Comparison of ENCODE assay signal across 8 cellular contexts in the genomic region with DNA sequence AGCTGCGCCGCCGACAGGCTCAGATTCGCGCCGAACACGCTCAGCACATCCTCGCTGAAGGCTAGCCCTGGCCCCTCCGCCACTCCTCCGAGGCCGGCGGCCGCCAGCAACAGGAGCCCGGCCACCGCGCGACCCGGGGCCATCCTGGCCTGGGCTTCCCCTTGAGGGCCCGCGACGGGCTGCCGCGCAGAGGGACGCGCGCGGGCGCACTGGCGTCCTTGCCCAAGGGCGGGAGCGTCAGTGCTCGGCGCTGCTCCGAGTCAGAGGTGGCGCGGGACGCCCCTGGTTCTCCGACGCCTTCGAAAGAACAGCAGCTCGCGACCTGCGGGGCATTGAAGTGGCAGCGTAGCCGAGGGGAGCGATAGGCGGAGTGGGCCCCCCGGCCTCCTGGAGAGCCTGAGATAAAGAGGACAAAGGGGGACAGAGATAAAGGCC. TPM values are rescaled to one million over a fixed set of nuclear protein-coding genes. Genes with fewer than 3 reads are reported as not detected.
DNase-seq lines count a peak whose midpoint lies in the region; ATAC-seq and TF ChIP-seq lines count a peak whose summit lies in the region.

No MANE protein-coding gene starts in this region.

- no peak for TF ChIP-seq EP300 in neural cell (conservative IDR thresholded peaks at IDR 0.05; ENCODE audit: poor library complexity, severe bottlenecking)

- peak overlapping the region; percentile 34 for H2AFZ ChIP-seq in neural cell (ENCODE audit: low read depth, low read length)

- peak; percentile 45 for TF ChIP-seq RAD21 in neural cell (conservative IDR thresholded peaks at IDR 0.05)

- POLR2A ChIA-PET in AG04449 (lab: Yijun Ruan, JAX) = no interaction called here

- no peak for TF ChIP-seq CTCF in AG04449 (IDR thresholded peaks at IDR 0.05; ENCODE audit: insufficient read depth, low read length, missing control alignments)
- TF ChIP-seq CTCF in fibroblast of mammary gland (conservative IDR thresholded peaks at IDR 0.05; ENCODE audit: control insufficient read depth, insufficient read depth, low read depth, low read length) = no peak
- TF ChIP-seq CTCF in neural cell (IDR thresholded peaks at IDR 0.05; ENCODE audit: poor library complexity, severe bottlenecking) = no peak

- DNase-seq in AG04449 (ENCODE audit: low read depth, low spot score) (no peak), NOMO-1 treated with DMSO at 0.1 percent for 48 hours (lab: John Stamatoyannopoulos, UW; ENCODE audit: unreplicated experiment) (peak; percentile 62), fibroblast of mammary gland (ENCODE audit: low read depth) (peak; percentile 38)
- DNase-seq in activated T-cell treated with anti-CD3 and anti-CD28 coated beads, Interleukin-2, amount 50 U/mL, for 48 hours = peak; percentile 83 to 87

- H3K27ac ChIP-seq in neural cell (ENCODE audit: low read length) (no peak overlapping the region), stomach smooth muscle (ENCODE audit: low read length) (peak overlapping the region; percentile 18)

- no peaks in the 10 kb centered on the region for H3F3A ChIP-seq in neural cell (ENCODE audit: insufficient read depth, low read length, poor library complexity, severe bottlenecking)

- H3K27me3 ChIP-seq in neural cell (ENCODE audit: insufficient read depth, low read depth, low read length) (peaks cover 38% of the 10 kb centered on the region), stomach smooth muscle (ENCODE audit: control insufficient read depth in 1 of 2, insufficient read depth in 2 of 2, low read length in 2 of 2) (no peaks in the 10 kb centered on the region)

- no peaks in the 10 kb centered on the region for H3K9me2 ChIP-seq in neural cell (ENCODE audit: insufficient read depth, low read length)

- peak; percentile 54 for ATAC-seq in GM18520 (IDR thresholded peaks at IDR 0.05; ENCODE audit: unreplicated experiment)
- peak; percentile 48 for ATAC-seq in HG03039 (IDR thresholded peaks at IDR 0.05; ENCODE audit: unreplicated experiment)

- no peaks in the 10 kb centered on the region for H4K20me1 ChIP-seq in neural cell (ENCODE audit: insufficient read depth)

- H3K9me3 ChIP-seq in neural cell (ENCODE audit: low read length) = no peaks in the 10 kb centered on the region
- no peaks in the 10 kb centered on the region for H3K9me3 ChIP-seq in stomach smooth muscle (ENCODE audit: control insufficient read depth in 2 of 2, low read length in 2 of 2)

- H3K4me2 ChIP-seq in neural cell (ENCODE audit: low read length) = peak overlapping the region; percentile 69

- H3K36me3 ChIP-seq in neural cell (ENCODE audit: insufficient read depth, low read length) (no peaks in the 10 kb centered on the region), stomach smooth muscle (ENCODE audit: control insufficient read depth in 2 of 2, insufficient read depth in 2 of 2, low read length in 2 of 2) (no peaks in the 10 kb centered on the region)

- H3K9ac ChIP-seq in neural cell (ENCODE audit: low read length) = peak overlapping the region; percentile 53
- H3K9ac ChIP-seq in stomach smooth muscle (ENCODE audit: low read length in 2 of 2) = peak overlapping the region; percentile 62 to 68

- H3K4me3 ChIP-seq in AG04449 (ENCODE audit: low read depth, low read length) (peak overlapping the region; percentile 67), fibroblast of mammary gland (ENCODE audit: control insufficient read depth, low read depth, low read length) (peak overlapping the region; percentile 81), neural cell (ENCODE audit: low read length) (peak overlapping the region; percentile 77), stomach smooth muscle (ENCODE audit: low read length in 2 of 2) (peak overlapping the region; percentile 81 to 87)

- H3K79me2 ChIP-seq in neural cell (replicated peaks; ENCODE audit: insufficient read depth, low read length) = no peaks in the 10 kb centered on the region

- CTCF ChIA-PET in AG04449 (lab: Yijun Ruan, JAX) = interaction anchor here (0.6 to 1.3 kb wide), 4 partner anchors 8 to 747 kb away, joined by 3 to 4 read pairs (median 4); no protein-coding TSS in a partner anchor

- H3K4me1 ChIP-seq in stomach smooth muscle (ENCODE audit: control insufficient read depth, insufficient read depth, low read length) = peaks cover 3% of the 10 kb centered on the region

TF ChIP-seq in neural cell, 6 proteins besides CTCF, POLR2A, EP300 and RAD21:
- TF ChIP-seq MXI1 (conservative IDR thresholded peaks at IDR 0.05; ENCODE audit: poor library complexity, severe bottlenecking) = peak; percentile 53
- TF ChIP-seq, protein P1, sequence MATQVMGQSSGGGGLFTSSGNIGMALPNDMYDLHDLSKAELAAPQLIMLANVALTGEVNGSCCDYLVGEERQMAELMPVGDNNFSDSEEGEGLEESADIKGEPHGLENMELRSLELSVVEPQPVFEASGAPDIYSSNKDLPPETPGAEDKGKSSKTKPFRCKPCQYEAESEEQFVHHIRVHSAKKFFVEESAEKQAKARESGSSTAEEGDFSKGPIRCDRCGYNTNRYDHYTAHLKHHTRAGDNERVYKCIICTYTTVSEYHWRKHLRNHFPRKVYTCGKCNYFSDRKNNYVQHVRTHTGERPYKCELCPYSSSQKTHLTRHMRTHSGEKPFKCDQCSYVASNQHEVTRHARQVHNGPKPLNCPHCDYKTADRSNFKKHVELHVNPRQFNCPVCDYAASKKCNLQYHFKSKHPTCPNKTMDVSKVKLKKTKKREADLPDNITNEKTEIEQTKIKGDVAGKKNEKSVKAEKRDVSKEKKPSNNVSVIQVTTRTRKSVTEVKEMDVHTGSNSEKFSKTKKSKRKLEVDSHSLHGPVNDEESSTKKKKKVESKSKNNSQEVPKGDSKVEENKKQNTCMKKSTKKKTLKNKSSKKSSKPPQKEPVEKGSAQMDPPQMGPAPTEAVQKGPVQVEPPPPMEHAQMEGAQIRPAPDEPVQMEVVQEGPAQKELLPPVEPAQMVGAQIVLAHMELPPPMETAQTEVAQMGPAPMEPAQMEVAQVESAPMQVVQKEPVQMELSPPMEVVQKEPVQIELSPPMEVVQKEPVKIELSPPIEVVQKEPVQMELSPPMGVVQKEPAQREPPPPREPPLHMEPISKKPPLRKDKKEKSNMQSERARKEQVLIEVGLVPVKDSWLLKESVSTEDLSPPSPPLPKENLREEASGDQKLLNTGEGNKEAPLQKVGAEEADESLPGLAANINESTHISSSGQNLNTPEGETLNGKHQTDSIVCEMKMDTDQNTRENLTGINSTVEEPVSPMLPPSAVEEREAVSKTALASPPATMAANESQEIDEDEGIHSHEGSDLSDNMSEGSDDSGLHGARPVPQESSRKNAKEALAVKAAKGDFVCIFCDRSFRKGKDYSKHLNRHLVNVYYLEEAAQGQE (IDR thresholded peaks at IDR 0.05; ENCODE audit: borderline replicate concordance) = no peak

RNA-seq across cellular contexts. Expression of a gene that starts 0.7 kb away (rescaled TPM):
- 0.53 TPM in 1 of 2 replicates, not detected in the other for polyA plus RNA-seq in neural cell
- 0.81 and 0.97 TPM in 2 replicates for polyA minus RNA-seq in neural cell
